ENCODE assay signal across 8 cellular contexts in genomic region chr3:45659661-45660566, GRCh38. TPM values are rescaled to one million over a fixed set of nuclear protein-coding genes. Genes with fewer than 3 reads are reported as not detected.
DNase-seq lines count a peak whose midpoint lies in the region; ATAC-seq and TF ChIP-seq lines count a peak whose summit lies in the region.

No MANE protein-coding gene starts in this region.

- no peak for TF ChIP-seq EP300 in suprapubic skin (IDR thresholded peaks at IDR 0.05)

- no peaks in the 10 kb centered on the region for H3K9me3 ChIP-seq in Karpas-422 (ENCODE audit: low read length)
- no peaks in the 10 kb centered on the region for H3K9me3 ChIP-seq in lung (ENCODE audit: control insufficient read depth in 2 of 2, insufficient read depth in 1 of 2, low read length in 1 of 2)
- no peaks in the 10 kb centered on the region for H3K9me3 ChIP-seq in suprapubic skin

- H3K36me3 ChIP-seq in Karpas-422 (ENCODE audit: insufficient read depth, low read length) = no peaks in the 10 kb centered on the region
- no peaks in the 10 kb centered on the region for H3K36me3 ChIP-seq in lung (ENCODE audit: control insufficient read depth in 2 of 2, insufficient read depth in 2 of 2, low read length in 2 of 2)
- no peaks in the 10 kb centered on the region for H3K36me3 ChIP-seq in suprapubic skin

- H3K4me3 ChIP-seq in Karpas-422 (ENCODE audit: low read length) (no peak overlapping the region), lung (no peak overlapping the region), suprapubic skin (no peak overlapping the region)

- TF ChIP-seq POLR2A in suprapubic skin (IDR thresholded peaks at IDR 0.05) = no peak

- WGBS in lung, 2 donors = 55 to 62% methylated on average over 19 of the region's 19 CpGs
- WGBS in suprapubic skin = 66% methylated on average over 19 of the region's 19 CpGs

- H3K9me2 ChIP-seq in Karpas-422 (replicated peaks; ENCODE audit: insufficient read depth, low read length) = no peaks in the 10 kb centered on the region

- ATAC-seq in lung (ENCODE audit: insufficient read depth, low FRiP score) = no peak
- no peak for ATAC-seq in HG03354 (IDR thresholded peaks at IDR 0.05; ENCODE audit: poor library complexity, severe bottlenecking, unreplicated experiment)

- H3K27ac ChIP-seq in Karpas-422 (ENCODE audit: low read length) (no peak overlapping the region), lung (ENCODE audit: low read depth in 1 of 2, low read length in 1 of 2) (peak overlapping the region in 1 of 2 donors; percentile 47), suprapubic skin (no peak overlapping the region)

- no peak overlapping the region for H3K9ac ChIP-seq in Karpas-422 (ENCODE audit: low read length)

- H4K20me1 ChIP-seq in Karpas-422 (ENCODE audit: insufficient read depth, low read depth, low read length) = peaks cover 4% of the 10 kb centered on the region; the same call in 1 of the 2 replicates

- no peak overlapping the region for H3K4me2 ChIP-seq in Karpas-422 (ENCODE audit: low read depth, low read length, poor library complexity, severe bottlenecking)

- DNase-seq in Daoy (ENCODE audit: low read depth) (peak; percentile 58), Karpas-422 (peak; percentile 71), UCSD-AML1 (lab: John Stamatoyannopoulos, UW; ENCODE audit: unreplicated experiment) (peak; percentile 52), dermis blood vessel endothelial cell (peak; percentile 80), lung (ENCODE audit: low spot score) (peak; percentile 77), suprapubic skin (ENCODE audit: low spot score in 2 of 2) (peak in 1 of 2 donors; percentile 80), DMS153 (lab: John Stamatoyannopoulos, UW) (no peak)

- H3K27me3 ChIP-seq in Karpas-422 (ENCODE audit: low read length) (no peaks in the 10 kb centered on the region), lung (ENCODE audit: control insufficient read depth, insufficient read depth) (no peaks in the 10 kb centered on the region), suprapubic skin (no peaks in the 10 kb centered on the region)

- H3K4me1 ChIP-seq in Karpas-422 (ENCODE audit: low read length) = peaks cover 8% of the 10 kb centered on the region
- H3K4me1 ChIP-seq in lung (ENCODE audit: control insufficient read depth in 2 of 2, insufficient read depth in 2 of 2, low read length in 2 of 2) = peaks cover 5% of the 10 kb centered on the region in 2 donors
- peaks cover 15% of the 10 kb centered on the region for H3K4me1 ChIP-seq in suprapubic skin

- H2AFZ ChIP-seq in Karpas-422 (ENCODE audit: low read length) = no peak overlapping the region

- TF ChIP-seq CTCF in lung (IDR thresholded peaks at IDR 0.05; ENCODE audit: control extremely low read depth, extremely low read depth) (peak; percentile 82), suprapubic skin (IDR thresholded peaks at IDR 0.05) (peak; percentile 80 to 94)

- no peaks in the 10 kb centered on the region for H3K79me2 ChIP-seq in Karpas-422 (ENCODE audit: low read length)

RNA-seq across cellular contexts. Expression of gene SACM1L, which starts 29.3 kb away (rescaled TPM):
- total RNA-seq in Daoy (2014; rRNA removed; shearing (Covaris generic)) = 15.3 and 15.7 TPM in 2 replicates
- total RNA-seq in Karpas-422 (2014; rRNA removed; shearing (Covaris generic); ENCODE audit: low replicate concordance) = 41.9 and 61.8 TPM in 2 replicates
- 48.5 and 51.0 TPM in 2 replicates for total RNA-seq in dermis blood vessel endothelial cell
- total RNA-seq in lung = 100 to 1,000 TPM in 1 of 2 donors, 10 to 100 TPM in 1; 53.3 to 117 TPM
- 10 to 100 TPM; 23.3 to 34.2 TPM for polyA plus RNA-seq in lung
- total RNA-seq in suprapubic skin = 10 to 100 TPM; 22.8 to 48.9 (median 31.2) TPM
